16 cellular contexts compared by ENCODE assay signal in the genomic region with DNA sequence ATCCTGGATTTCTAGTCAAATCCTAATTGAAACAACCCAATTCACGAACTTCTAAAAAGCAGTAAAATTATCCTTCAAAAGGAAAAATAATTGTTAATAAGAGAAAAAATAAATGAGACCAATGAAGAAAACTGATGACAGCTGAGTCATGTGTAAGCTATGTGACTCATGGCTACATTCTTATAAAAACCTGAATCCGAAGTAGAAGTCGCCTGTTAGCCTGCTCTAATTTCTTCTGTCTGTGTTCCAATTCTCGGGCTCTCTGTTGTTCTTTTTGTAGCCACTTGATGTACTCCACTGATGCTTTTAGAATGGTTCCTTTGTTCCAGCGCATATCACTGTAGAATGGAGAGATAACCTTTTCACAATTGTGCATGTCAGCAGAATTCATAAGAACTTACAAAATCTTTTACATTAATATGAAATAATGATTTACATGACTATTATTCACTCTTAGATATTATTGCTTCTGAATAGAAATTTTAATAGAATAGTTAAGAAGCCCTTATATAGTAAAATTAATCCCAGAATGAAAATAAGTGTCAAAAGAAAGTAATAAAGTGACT.
DNase-seq lines count a peak whose midpoint lies in the region; TF ChIP-seq lines count a peak whose summit lies in the region.
"Had no signal": no experiment of that assay in that cellular context is flagged by ENCODE, and none has a peak within 500 bp of the region (broad histone marks: within the 10 kb centered on the region; RNA-seq: fewer than 3 reads in every experiment).

No MANE protein-coding gene starts in this region.

- DNase-seq in ACHN (peak; percentile 45), HT1080 (ENCODE audit: low read depth) (peak; percentile 48), astrocyte of the spinal cord (ENCODE audit: low read depth, low spot score) (peak; percentile 54), kidney epithelial cell (ENCODE audit: low read depth) (peak; percentile 4), putamen (ENCODE audit: low spot score) (no peak), cerebellum (ENCODE audit: low spot score) (no peak), dedifferentiated amniotic fluid mesenchymal stem cell (ENCODE audit: extremely low spot score) (no peak)
- DNase-seq in activated naive CD4-positive, alpha-beta T cell (lab: John Stamatoyannopoulos, UW), result no peak
- DNase-seq: DMS 273 treated with DMSO at 0.1 percent for 48 hours; esophagus squamous epithelium; NCI-H446 treated with DMSO at 0.1 percent for 48 hours; OCI-M1; sigmoid colon; stimulated activated naive CD4-positive, alpha-beta T cell had no signal

- no peak overlapping the region for H3K4me3 ChIP-seq in astrocyte of the spinal cord (ENCODE audit: low read depth, low read length)
- no peak overlapping the region for H3K4me3 ChIP-seq in kidney epithelial cell (ENCODE audit: low read depth, low read length)
- H3K4me3 ChIP-seq: esophagus squamous epithelium, lung, sigmoid colon, vagina had no signal

- no peaks in the 10 kb centered on the region for H3K36me3 ChIP-seq in kidney epithelial cell (ENCODE audit: control insufficient read depth, insufficient read depth, low read length)
- H3K36me3 ChIP-seq: esophagus squamous epithelium, sigmoid colon, vagina had no signal

- TF ChIP-seq CTCF in astrocyte of the spinal cord (IDR thresholded peaks at IDR 0.05; ENCODE audit: low read depth, low read length) (no peak), kidney epithelial cell (IDR thresholded peaks at IDR 0.05; ENCODE audit: insufficient read depth, low read length, poor library complexity, severe bottlenecking) (no peak)

- in situ Hi-C loops in ACHN (cut with HindIII; ENCODE audit: low pct_ligation_motif_present, low pct_unique_long_range_greater_than_20kb, low sequenced_read_pairs), result no loop called here
- in situ Hi-C loops in astrocyte of the spinal cord (cut with HindIII; ENCODE audit: low sequenced_read_pairs), result no loop called here

- no peaks in the 10 kb centered on the region for H3K27me3 ChIP-seq in kidney epithelial cell (ENCODE audit: control insufficient read depth, insufficient read depth, low read length)
- H3K27me3 ChIP-seq: esophagus squamous epithelium, sigmoid colon, vagina had no signal

Comparison
In these comparisons a context has a peak if more than half of its experiments do, and no peak if none do; other contexts are left out.
1. DNase-seq: peak in ACHN (single experiment), HT1080 (single experiment), astrocyte of the spinal cord (single experiment) and kidney epithelial cell (single experiment); none in putamen (single experiment), cerebellum (single experiment), activated naive CD4-positive, alpha-beta T cell (0 of 4) and dedifferentiated amniotic fluid mesenchymal stem cell (single experiment).